Comparison of ENCODE assay signal across 19 cellular contexts in genomic region chr11:113016905-113017304, GRCh38. TPM values are rescaled to one million over a fixed set of nuclear protein-coding genes. Genes with fewer than 3 reads are reported as not detected.
"Had no signal": no experiment of that assay in that cellular context is flagged by ENCODE, and none has a peak within 500 bp of the region (broad histone marks: within the 10 kb centered on the region; RNA-seq: fewer than 3 reads in every experiment).

No MANE protein-coding gene starts in this region.

- H3K4me1 Mint-ChIP-seq: activated B cell treated with CpG ODN at 0.5 μM for 24 hours; activated naive CD4-positive, alpha-beta T cell treated with anti-CD3 and anti-CD28 coated beads, Interleukin-2, amount 50 U/mL, for 24 hours had no signal

- FAIRE-seq: islet of Langerhans, pancreas, TTC549 had no signal

- ATAC-seq: activated CD8-positive, alpha-beta T cell treated with anti-CD3 and anti-CD28 coated beads for 36 hours; gastroesophageal sphincter; left colon; lower lobe of right lung; pancreas had no signal

- H3K36me3 Mint-ChIP-seq: activated naive CD4-positive, alpha-beta T cell treated with anti-CD3 and anti-CD28 coated beads, Interleukin-2, amount 50 U/mL, for 24 hours had no signal

- DNase-seq: activated B cell treated with CpG ODN at 0.5 μM for 24 hours; activated CD4-positive, alpha-beta T cell treated with anti-CD3 and anti-CD28 coated beads for 48 hours; activated CD8-positive, alpha-beta T cell treated with anti-CD3 and anti-CD28 coated beads for 36 hours; activated effector memory CD4-positive, alpha-beta T cell treated with anti-CD3 and anti-CD28 coated beads, Interleukin-2, amount 50 U/mL, for 16 hours; activated T-cell treated with anti-CD3 and anti-CD28 coated beads, Interleukin-2, amount 50 U/mL, for 48 hours; amniotic stem cell; central memory CD4-positive, alpha-beta T cell; colonic mucosa; effector CD4-positive, alpha-beta T cell; left colon; lower lobe of right lung; pancreas; sigmoid colon; stimulated activated CD4-positive, alpha-beta T cell treated with anti-CD3 and anti-CD28 coated beads, Interleukin-12 subunit alpha, Interleukin-12 subunit beta, amount 100 ng/mL, for 4 hours; stimulated activated CD4-positive, alpha-beta T cell treated with anti-CD3 and anti-CD28 coated beads, Interleukin-2, amount 100 ng/mL, for 24 hours had no signal

- H3K9me3 Mint-ChIP-seq: activated B cell treated with CpG ODN at 0.5 μM for 24 hours; activated CD8-positive, alpha-beta T cell treated with anti-CD3 and anti-CD28 coated beads for 36 hours; activated naive CD4-positive, alpha-beta T cell treated with anti-CD3 and anti-CD28 coated beads, Interleukin-2, amount 50 U/mL, for 24 hours had no signal

- H3K4me3 Mint-ChIP-seq: activated B cell treated with CpG ODN at 0.5 μM for 24 hours; activated CD8-positive, alpha-beta T cell treated with anti-CD3 and anti-CD28 coated beads for 36 hours; activated naive CD4-positive, alpha-beta T cell treated with anti-CD3 and anti-CD28 coated beads, Interleukin-2, amount 50 U/mL, for 24 hours had no signal

- H3K27ac Mint-ChIP-seq: activated B cell treated with CpG ODN at 0.5 μM for 24 hours; activated CD8-positive, alpha-beta T cell treated with anti-CD3 and anti-CD28 coated beads for 36 hours; activated naive CD4-positive, alpha-beta T cell treated with anti-CD3 and anti-CD28 coated beads, Interleukin-2, amount 50 U/mL, for 24 hours had no signal

- H3K27me3 Mint-ChIP-seq: activated B cell treated with CpG ODN at 0.5 μM for 24 hours; activated CD8-positive, alpha-beta T cell treated with anti-CD3 and anti-CD28 coated beads for 36 hours had no signal

RNA-seq across cellular contexts. Expression of gene NCAM1, which starts 55.7 kb away (rescaled TPM):
- total RNA-seq: activated B cell treated with CpG ODN at 0.5 μM for 24 hours had no signal
